Comparison of ENCODE assay signal across 8 cellular contexts in the genomic region with DNA sequence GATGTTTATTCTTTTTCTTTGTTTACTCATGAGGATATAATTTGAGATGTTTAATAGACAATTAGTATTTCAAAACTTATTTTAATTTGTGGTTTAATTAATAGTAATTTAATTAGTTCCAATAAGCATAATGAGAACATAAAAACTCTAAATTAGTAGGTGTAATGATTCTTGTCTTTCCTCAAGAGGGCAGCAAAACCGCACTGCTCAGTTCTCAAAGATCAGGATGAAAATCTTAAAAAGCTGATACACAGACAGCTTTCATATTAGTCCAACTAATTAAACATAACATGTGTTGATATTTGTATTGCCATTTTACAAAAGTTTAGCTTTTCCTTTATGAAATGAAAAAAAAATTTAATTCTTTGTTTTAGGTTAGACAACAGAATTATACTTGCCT.
DNase-seq lines count a peak whose midpoint lies in the region; ATAC-seq lines count a peak whose summit lies in the region.

No MANE protein-coding gene starts in this region.

- no peaks in the 10 kb centered on the region for H3K27me3 ChIP-seq in effector memory CD4-positive, alpha-beta T cell (replicated peaks; ENCODE audit: control insufficient read depth, insufficient read depth, low read length, poor library complexity, severe bottlenecking)

- DNase-seq in AML-193 (lab: John Stamatoyannopoulos, UW) (peak; percentile 10 to 21), SK-N-DZ (ENCODE audit: low spot score) (peak; percentile 43), inferior parietal cortex (ENCODE audit: extremely low spot score) (peak; percentile 58), AG08396 (ENCODE audit: low spot score) (no peak), HuH-7.5 (ENCODE audit: low spot score) (no peak)
- peak; percentile 14 for DNase-seq in Jurkat, Clone E6-1 (ENCODE audit: low read depth, low spot score)
- no peak for DNase-seq in effector memory CD4-positive, alpha-beta T cell

- no peaks in the 10 kb centered on the region for H3K9me3 ChIP-seq in effector memory CD4-positive, alpha-beta T cell (ENCODE audit: control insufficient read depth, low read length)

- no peak for ATAC-seq in GM21786 (IDR thresholded peaks at IDR 0.05; ENCODE audit: unreplicated experiment)

- H3K4me3 ChIP-seq in Jurkat, Clone E6-1 (ENCODE audit: low read length) = no peak overlapping the region
- H3K4me3 ChIP-seq in effector memory CD4-positive, alpha-beta T cell (ENCODE audit: insufficient read depth, low read depth, low read length, poor library complexity, severe bottlenecking) = no peak overlapping the region

- H3K36me3 ChIP-seq in effector memory CD4-positive, alpha-beta T cell (ENCODE audit: control insufficient read depth, insufficient read depth, low read length) = no peaks in the 10 kb centered on the region

- H3K27ac ChIP-seq in effector memory CD4-positive, alpha-beta T cell (ENCODE audit: insufficient read depth, low read length, poor library complexity, severe bottlenecking) = no peak overlapping the region

- H3K4me1 ChIP-seq in effector memory CD4-positive, alpha-beta T cell (ENCODE audit: control insufficient read depth, insufficient read depth, low read length, poor library complexity, severe bottlenecking) = no peaks in the 10 kb centered on the region

Comparison
In these comparisons a context has a peak if more than half of its experiments do, and no peak if none do; other contexts are left out.
1. DNase-seq: peak in AML-193 (2 of 2), Jurkat, Clone E6-1 (single experiment), SK-N-DZ (single experiment) and inferior parietal cortex (single experiment); none in effector memory CD4-positive, alpha-beta T cell (0 of 3), AG08396 (single experiment) and HuH-7.5 (single experiment).